ENCODE assay signal across 1 cellular context in genomic region chr2:62467475-62468321, GRCh38.
TF ChIP-seq lines count a peak whose summit lies in the region.

No MANE protein-coding gene starts in this region.

TF ChIP-seq in K562, 482 proteins besides CTCF, POLR2A, EP300 and RAD21 (continued from another document):
- TF ChIP-seq PRDM10 (IDR thresholded peaks at IDR 0.05; ENCODE audit: partially characterized antibody) (peak; percentile 36), ELK1 (CRISPR knock-in tag; IDR thresholded peaks at IDR 0.05) (no peak)
